ENCODE assay signal across 8 cellular contexts in the genomic region with DNA sequence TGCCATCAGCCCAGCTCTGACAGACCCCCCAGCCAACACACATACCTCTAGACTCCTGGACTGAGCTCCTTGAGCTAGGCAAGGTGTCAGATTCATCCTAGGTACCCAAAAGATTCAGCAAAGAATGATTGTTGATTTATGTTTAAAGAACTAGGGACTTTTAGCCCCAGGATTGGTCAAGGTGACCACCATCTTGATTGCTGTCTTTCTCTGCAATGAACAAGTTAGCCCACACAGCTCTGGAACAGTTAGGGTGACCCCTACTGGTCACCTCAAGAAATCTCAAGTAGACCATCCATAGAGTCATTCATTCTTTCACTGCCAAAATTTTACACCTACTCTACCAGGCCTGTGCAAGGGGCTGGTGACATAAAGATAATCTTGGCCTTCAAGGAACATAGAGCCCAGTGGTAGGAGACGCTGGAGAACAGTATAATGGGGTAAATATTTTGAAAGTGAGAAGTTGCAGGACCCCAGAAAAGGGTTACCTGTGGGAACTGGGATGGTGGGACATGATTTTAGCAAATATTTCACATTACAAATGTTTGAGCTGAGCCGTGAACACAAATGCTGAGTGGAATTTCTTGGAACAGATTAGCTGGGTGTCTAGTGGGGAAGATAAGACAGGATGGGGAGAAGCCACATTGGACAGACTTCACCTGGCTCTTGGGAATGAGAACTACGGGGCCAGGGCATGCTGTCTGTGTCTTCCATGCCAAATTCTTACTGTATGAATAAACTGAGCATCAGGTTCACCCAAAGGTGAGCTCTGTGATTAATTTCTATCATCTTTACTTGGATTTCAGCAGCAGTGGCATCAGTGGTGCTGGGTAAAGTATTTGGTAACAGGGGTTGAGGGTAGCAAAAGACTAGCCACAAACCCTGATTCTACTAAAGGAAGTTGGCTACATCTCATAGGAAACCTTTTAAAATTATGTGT. TPM values are rescaled to one million over a fixed set of nuclear protein-coding genes. Genes with fewer than 3 reads are reported as not detected.
DNase-seq lines count a peak whose midpoint lies in the region; ATAC-seq lines count a peak whose summit lies in the region.

No MANE protein-coding gene starts in this region.

- no peaks in the 10 kb centered on the region for H3K36me3 Mint-ChIP-seq in activated CD8-positive, alpha-beta memory T cell treated with anti-CD3 and anti-CD28 coated beads, Interleukin-2, amount 10 ng/mL, durations not matched to agents 7 days and 5 days
- H3K36me3 Mint-ChIP-seq in activated naive CD4-positive, alpha-beta T cell treated with anti-CD3 and anti-CD28 coated beads for 36 hours (ENCODE audit: low read depth), result no peaks in the 10 kb centered on the region

- intact Hi-C loops in activated naive CD4-positive, alpha-beta T cell treated with anti-CD3 and anti-CD28 coated beads for 36 hours (cut with micrococcal nuclease), result loop anchor here (1.0 to 5.0 kb wide), 7 partner anchors 81 to 347 kb away; a partner anchor contains a TSS
- intact Hi-C loops in Right ventricle myocardium superior (cut with DNase I), result loop anchor here (10.0 kb wide), 2 partner anchors 140 to 250 kb away; no protein-coding TSS in a partner anchor

- H3K4me3 Mint-ChIP-seq in activated CD8-positive, alpha-beta memory T cell treated with anti-CD3 and anti-CD28 coated beads, Interleukin-2, amount 10 ng/mL, durations not matched to agents 7 days and 5 days, result no peak overlapping the region
- no peak overlapping the region for H3K4me3 Mint-ChIP-seq in activated naive CD4-positive, alpha-beta T cell treated with anti-CD3 and anti-CD28 coated beads for 36 hours

- no peaks in the 10 kb centered on the region for H3K27me3 Mint-ChIP-seq in activated CD8-positive, alpha-beta memory T cell treated with anti-CD3 and anti-CD28 coated beads, Interleukin-2, amount 10 ng/mL, durations not matched to agents 7 days and 5 days
- H3K27me3 Mint-ChIP-seq in activated naive CD4-positive, alpha-beta T cell treated with anti-CD3 and anti-CD28 coated beads for 36 hours (ENCODE audit: low read depth), result no peaks in the 10 kb centered on the region

- no peak overlapping the region for H3K27ac Mint-ChIP-seq in activated CD8-positive, alpha-beta memory T cell treated with anti-CD3 and anti-CD28 coated beads, Interleukin-2, amount 10 ng/mL, durations not matched to agents 7 days and 5 days
- H3K27ac Mint-ChIP-seq in activated naive CD4-positive, alpha-beta T cell treated with anti-CD3 and anti-CD28 coated beads for 36 hours, result no peak overlapping the region

- ATAC-seq in activated CD8-positive, alpha-beta memory T cell treated with anti-CD3 and anti-CD28 coated beads, Interleukin-2, amount 10 ng/mL, durations not matched to agents 7 days and 5 days, result peak; percentile 77
- ATAC-seq in HG02610 (IDR thresholded peaks at IDR 0.05; ENCODE audit: unreplicated experiment) (peak; percentile 38), Right ventricle myocardium superior (ENCODE audit: poor library complexity) (peak; percentile 80)

- DNase-seq in activated CD8-positive, alpha-beta memory T cell treated with anti-CD3 and anti-CD28 coated beads, Interleukin-2, amount 10 ng/mL, durations not matched to agents 7 days and 5 days, result peak; percentile 48
- DNase-seq in activated CD8-positive, alpha-beta memory T cell treated with anti-CD3 and anti-CD28 coated beads, Interleukin-2, amount 50 U/mL, for 48 hours, result no peak
- peak; percentile 47 for DNase-seq in NCI-H748 treated with DMSO at 0.1 percent for 48 hours (lab: John Stamatoyannopoulos, UW)
- peak; percentile 48 for DNase-seq in activated naive CD4-positive, alpha-beta T cell treated with anti-CD3 and anti-CD28 coated beads for 36 hours
- DNase-seq in Right ventricle myocardium superior, result no peak
- DNase-seq in pulmonary artery endothelial cell (ENCODE audit: low read depth, low spot score), result peak; percentile 55
- no peak for DNase-seq in occipital lobe (lab: John Stamatoyannopoulos, UW)

- CTCF ChIA-PET in activated CD8-positive, alpha-beta memory T cell treated with anti-CD3 and anti-CD28 coated beads, Interleukin-2, amount 10 ng/mL, durations not matched to agents 7 days and 5 days (lab: Charles Lee), result interaction anchor here (0.7 to 8.2 kb wide), 22 partner anchors 11 to 421 kb away, joined by 3 to 111 read pairs (median 6); a partner anchor contains a TSS
- CTCF ChIA-PET in activated naive CD4-positive, alpha-beta T cell treated with anti-CD3 and anti-CD28 coated beads for 36 hours (lab: Charles Lee), result interaction anchor here (0.6 to 4.6 kb wide), 23 partner anchors 10 to 825 kb away, joined by 3 to 52 read pairs (median 4); a partner anchor contains a TSS

- H3K9me3 Mint-ChIP-seq in activated CD8-positive, alpha-beta memory T cell treated with anti-CD3 and anti-CD28 coated beads, Interleukin-2, amount 10 ng/mL, durations not matched to agents 7 days and 5 days (ENCODE audit: low read depth), result no peaks in the 10 kb centered on the region
- no peaks in the 10 kb centered on the region for H3K9me3 Mint-ChIP-seq in activated naive CD4-positive, alpha-beta T cell treated with anti-CD3 and anti-CD28 coated beads for 36 hours

- peaks cover 38% of the 10 kb centered on the region for H3K4me1 Mint-ChIP-seq in activated CD8-positive, alpha-beta memory T cell treated with anti-CD3 and anti-CD28 coated beads, Interleukin-2, amount 10 ng/mL, durations not matched to agents 7 days and 5 days
- peaks cover 6% of the 10 kb centered on the region for H3K4me1 Mint-ChIP-seq in activated naive CD4-positive, alpha-beta T cell treated with anti-CD3 and anti-CD28 coated beads for 36 hours (ENCODE audit: low read depth)

RNA-seq across cellular contexts. Expression of a gene that starts 39.1 kb away (rescaled TPM):
- not detected for total RNA-seq in activated CD8-positive, alpha-beta memory T cell treated with anti-CD3 and anti-CD28 coated beads, Interleukin-2, amount 10 ng/mL, durations not matched to agents 7 days and 5 days
- total RNA-seq in activated naive CD4-positive, alpha-beta T cell treated with anti-CD3 and anti-CD28 coated beads for 36 hours, result not detected
- total RNA-seq in Right ventricle myocardium superior (4.5 TPM), pulmonary artery endothelial cell (0.13 and 0.25 TPM in 2 replicates), occipital lobe (1.4 TPM)

Comparison
In these comparisons a context has a peak if more than half of its experiments do, and no peak if none do; other contexts are left out.
1. DNase-seq: peak in activated CD8-positive, alpha-beta memory T cell treated with anti-CD3 and anti-CD28 coated beads, Interleukin-2, amount 10 ng/mL, durations not matched to agents 7 days and 5 days (single experiment), NCI-H748 treated with DMSO at 0.1 percent for 48 hours (single experiment), activated naive CD4-positive, alpha-beta T cell treated with anti-CD3 and anti-CD28 coated beads for 36 hours (single experiment) and pulmonary artery endothelial cell (single experiment); none in activated CD8-positive, alpha-beta memory T cell treated with anti-CD3 and anti-CD28 coated beads, Interleukin-2, amount 50 U/mL, for 48 hours (single experiment), Right ventricle myocardium superior (single experiment) and occipital lobe (single experiment).
2. Peak in every context shown above with its lines, with median percentiles within 50 percentile points of each other: ATAC-seq.